ENCODE assay signal across 8 cellular contexts in genomic region chr3:66501483-66502266, GRCh38.
A peak's percentile ranks its signal among the peaks of the same experiment; 100 is the strongest.
DNase-seq lines count a peak whose midpoint lies in the region; ATAC-seq and TF ChIP-seq lines count a peak whose summit lies in the region.

No MANE protein-coding gene starts in this region.

- H3K4me3 Mint-ChIP-seq in nephron progenitor cell = peak overlapping the region; percentile 86

- TF ChIP-seq CTCF in Loucy (conservative IDR thresholded peaks at IDR 0.05; ENCODE audit: low read length) (no peak), nephron progenitor cell (IDR thresholded peaks at IDR 0.05) (no peak)

- H3K9ac ChIP-seq in BLaER1 treated with 17β-estradiol and CSF1 and Interleukin-3, amounts not matched to agents 10 nM and 100 nM = peak overlapping the region in 9 of 11 experiments; percentile 37 to 65 (median 53); a peak in 15 of 22 replicates
- H3K9ac ChIP-seq in Loucy (ENCODE audit: low read depth, low read length, poor library complexity, severe bottlenecking) = peak overlapping the region; percentile 48

- peaks cover 0 to 39% (median 15%) of the 10 kb centered on the region in 11 experiments; a peak in 10 of 22 replicates for H4K20me1 ChIP-seq in BLaER1 treated with 17β-estradiol and CSF1 and Interleukin-3, amounts not matched to agents 10 nM and 100 nM
- peaks cover 22% of the 10 kb centered on the region for H4K20me1 ChIP-seq in Loucy (ENCODE audit: insufficient read depth, low read length, poor library complexity, severe bottlenecking)

- no peaks in the 10 kb centered on the region for H3K36me3 Mint-ChIP-seq in nephron progenitor cell (ENCODE audit: low read depth)

- no peaks in the 10 kb centered on the region for H3K36me3 ChIP-seq in BLaER1 treated with 17β-estradiol and CSF1 and Interleukin-3, amounts not matched to agents 10 nM and 100 nM
- no peaks in the 10 kb centered on the region for H3K36me3 ChIP-seq in Loucy (ENCODE audit: insufficient read depth, low read length)
- no peaks in the 10 kb centered on the region for H3K36me3 ChIP-seq in effector memory CD4-positive, alpha-beta T cell (ENCODE audit: control insufficient read depth, insufficient read depth, low read length)

- peaks cover 27 to 48% (median 40%) of the 10 kb centered on the region in 10 experiments for H3K4me1 ChIP-seq in BLaER1 treated with 17β-estradiol and CSF1 and Interleukin-3, amounts not matched to agents 10 nM and 100 nM
- peaks cover 42% of the 10 kb centered on the region for H3K4me1 ChIP-seq in Loucy (ENCODE audit: insufficient read depth, low read length, poor library complexity, severe bottlenecking)
- peaks cover 36% of the 10 kb centered on the region for H3K4me1 ChIP-seq in effector memory CD4-positive, alpha-beta T cell (ENCODE audit: control insufficient read depth, insufficient read depth, low read length, poor library complexity, severe bottlenecking)

- H3K27ac ChIP-seq in BLaER1 treated with 17β-estradiol and CSF1 and Interleukin-3, amounts not matched to agents 10 nM and 100 nM = peak overlapping the region in 1 of 11 experiments; percentile 32; a peak in 2 of 22 replicates
- peak overlapping the region; percentile 21 for H3K27ac ChIP-seq in effector memory CD4-positive, alpha-beta T cell (ENCODE audit: insufficient read depth, low read length, poor library complexity, severe bottlenecking)

- peaks cover 79% of the 10 kb centered on the region for H3K4me1 Mint-ChIP-seq in nephron progenitor cell

- H3K4me3 ChIP-seq in BLaER1 treated with 17β-estradiol and CSF1 and Interleukin-3, amounts not matched to agents 10 nM and 100 nM = peak overlapping the region; percentile 52 to 97 (median 58)
- H3K4me3 ChIP-seq in Loucy (ENCODE audit: low read length, poor library complexity, severe bottlenecking) = peak overlapping the region; percentile 75
- H3K4me3 ChIP-seq in effector memory CD4-positive, alpha-beta T cell (ENCODE audit: insufficient read depth, low read depth, low read length, poor library complexity, severe bottlenecking) = peak overlapping the region; percentile 27

- peaks cover 13% of the 10 kb centered on the region for H3K27me3 Mint-ChIP-seq in nephron progenitor cell (ENCODE audit: low read depth, poor library complexity)

- H2AFZ ChIP-seq in Loucy (ENCODE audit: low read length) = peak overlapping the region; percentile 82

- peak overlapping the region; percentile 74 to 96 (median 87) for H3K4me2 ChIP-seq in BLaER1 treated with 17β-estradiol and CSF1 and Interleukin-3, amounts not matched to agents 10 nM and 100 nM
- peak overlapping the region; percentile 72 for H3K4me2 ChIP-seq in Loucy (ENCODE audit: low read depth, low read length, poor library complexity, severe bottlenecking)

- peaks cover 40% of the 10 kb centered on the region for H3K79me2 ChIP-seq in Loucy (ENCODE audit: insufficient read depth, low read length)

- H3K27ac Mint-ChIP-seq in nephron progenitor cell = no peak overlapping the region

- no peaks in the 10 kb centered on the region; a peak in 4 of 22 replicates for H3K27me3 ChIP-seq in BLaER1 treated with 17β-estradiol and CSF1 and Interleukin-3, amounts not matched to agents 10 nM and 100 nM
- no peaks in the 10 kb centered on the region for H3K27me3 ChIP-seq in Loucy (ENCODE audit: insufficient read depth, low read length, poor library complexity, severe bottlenecking)
- H3K27me3 ChIP-seq in effector memory CD4-positive, alpha-beta T cell (replicated peaks; ENCODE audit: control insufficient read depth, insufficient read depth, low read length, poor library complexity, severe bottlenecking) = no peaks in the 10 kb centered on the region

- no peaks in the 10 kb centered on the region; the same call in 1 of the 2 replicates for H3F3A ChIP-seq in Loucy (ENCODE audit: low read depth)

- no peak for ATAC-seq in HG03457 (IDR thresholded peaks at IDR 0.05; ENCODE audit: unreplicated experiment)

- no peaks in the 10 kb centered on the region for H3K9me3 Mint-ChIP-seq in nephron progenitor cell

- H3K9me3 ChIP-seq in BLaER1 treated with 17β-estradiol and CSF1 and Interleukin-3, amounts not matched to agents 10 nM and 100 nM (replicated peaks in 1 of 11) = no peaks in the 10 kb centered on the region
- no peaks in the 10 kb centered on the region for H3K9me3 ChIP-seq in Loucy (ENCODE audit: insufficient read depth, low read depth, low read length)
- no peaks in the 10 kb centered on the region for H3K9me3 ChIP-seq in effector memory CD4-positive, alpha-beta T cell (ENCODE audit: control insufficient read depth, low read length)

- no peak for DNase-seq in effector memory CD4-positive, alpha-beta T cell
- DNase-seq in nephron progenitor cell = no peak
- DNase-seq in NOMO-1 (lab: John Stamatoyannopoulos, UW; ENCODE audit: unreplicated experiment in 2 of 2) = no peak
- no peak for DNase-seq in RPMI8226
- DNase-seq in NCI-H526 (lab: John Stamatoyannopoulos, UW) = no peak

- H3K9me2 ChIP-seq in Loucy (replicated peaks; ENCODE audit: low read depth, low read length) = no peaks in the 10 kb centered on the region
